ENCODE assay signal across 8 cellular contexts in genomic region chr7:42911482-42912447, GRCh38. TPM values are rescaled to one million over a fixed set of nuclear protein-coding genes. Genes with fewer than 3 reads are reported as not detected.
DNase-seq lines count a peak whose midpoint lies in the region; ATAC-seq and TF ChIP-seq lines count a peak whose summit lies in the region.

Gene C7orf25, minus strand, starts transcription at chr7:42912070. Its CDS starts 1,170 bp downstream, at chr7:42910900.

- H3K36me3 Mint-ChIP-seq in activated CD4-positive, alpha-beta T cell treated with anti-CD3 and anti-CD28 coated beads, Interleukin-2, amount 10 ng/mL, durations not matched to agents 24 days and 14 days (ENCODE audit: low read depth): peaks cover 48% of the 10 kb centered on the region

- ATAC-seq in GM19324 (IDR thresholded peaks at IDR 0.05; ENCODE audit: low FRiP score, unreplicated experiment): peak; percentile 92
- ATAC-seq in HG03460 (IDR thresholded peaks at IDR 0.05; ENCODE audit: unreplicated experiment): peak; percentile 91

- H3K4me3 Mint-ChIP-seq in activated CD4-positive, alpha-beta T cell treated with anti-CD3 and anti-CD28 coated beads, Interleukin-2, amount 10 ng/mL, durations not matched to agents 24 days and 14 days: peak within 1 kb of the TSS; percentile 97

- peak within 1 kb of the TSS; percentile 78 to 87 for H3K27ac ChIP-seq in coronary artery

- H3K27me3 Mint-ChIP-seq in activated CD4-positive, alpha-beta T cell treated with anti-CD3 and anti-CD28 coated beads, Interleukin-2, amount 10 ng/mL, durations not matched to agents 24 days and 14 days: no peaks in the 10 kb centered on the region

- intact Hi-C loops in activated CD4-positive, alpha-beta T cell treated with anti-CD3 and anti-CD28 coated beads, Interleukin-2, amount 10 ng/mL, durations not matched to agents 24 days and 14 days (cut with micrococcal nuclease): loop anchor here (1.0 kb wide), 3 partner anchors 21 to 42 kb away; partner anchors contain the start of genes MRPL32 and PSMA2

- peaks cover 7% of the 10 kb centered on the region for H3K9me3 Mint-ChIP-seq in activated CD4-positive, alpha-beta T cell treated with anti-CD3 and anti-CD28 coated beads, Interleukin-2, amount 10 ng/mL, durations not matched to agents 24 days and 14 days

- peaks cover 65% of the 10 kb centered on the region for H3K4me1 Mint-ChIP-seq in activated CD4-positive, alpha-beta T cell treated with anti-CD3 and anti-CD28 coated beads, Interleukin-2, amount 10 ng/mL, durations not matched to agents 24 days and 14 days

- no peak for TF ChIP-seq CTCF in BE2C (IDR thresholded peaks at IDR 0.05; ENCODE audit: low read depth, low read length)
- TF ChIP-seq CTCF in coronary artery (IDR thresholded peaks at IDR 0.05): no peak

- peaks cover 1% of the 10 kb centered on the region for H3K36me3 ChIP-seq in BE2C

- no peaks in the 10 kb centered on the region for H3K4me1 ChIP-seq in BE2C

- H3K4me3 ChIP-seq in BE2C (ENCODE audit: low read depth, low read length) (peak within 1 kb of the TSS; percentile 73), coronary artery (peak within 1 kb of the TSS; percentile 90)

- H3K27me3 ChIP-seq in BE2C: no peaks in the 10 kb centered on the region

- H3K9me3 ChIP-seq in BE2C: no peaks in the 10 kb centered on the region

- H3K27ac Mint-ChIP-seq in activated CD4-positive, alpha-beta T cell treated with anti-CD3 and anti-CD28 coated beads, Interleukin-2, amount 10 ng/mL, durations not matched to agents 24 days and 14 days: peak within 1 kb of the TSS; percentile 94

- DNase-seq in BE2C (peak; percentile 97), NCI-H524 treated with DMSO at 0.1 percent for 48 hours (lab: John Stamatoyannopoulos, UW) (peak; percentile 16), coronary artery (ENCODE audit: low spot score) (peak; percentile 98), left kidney (ENCODE audit: low read depth, low spot score) (peak; percentile 99)
- DNase-seq in activated CD4-positive, alpha-beta T cell treated with anti-CD3 and anti-CD28 coated beads, Interleukin-2, amount 10 ng/mL, durations not matched to agents 24 days and 14 days: peak; percentile 99
- peak; percentile 95 to 96 for DNase-seq in stimulated activated CD4-positive, alpha-beta T cell treated with anti-CD3 and anti-CD28 coated beads, Interleukin-2, amount 100 ng/mL, for 24 hours

RNA-seq across cellular contexts. Expression of gene C7orf25, which starts in this region (rescaled TPM):
- 2.0 TPM for polyA plus RNA-seq in BE2C (2012; ENCODE audit: insufficient read depth, insufficient read length, low read depth)
- total RNA-seq in activated CD4-positive, alpha-beta T cell treated with anti-CD3 and anti-CD28 coated beads, Interleukin-2, amount 10 ng/mL, durations not matched to agents 24 days and 14 days: 2.1 and 3.9 TPM in 2 replicates

Comparison
In these comparisons a context has a peak if more than half of its experiments do, and no peak if none do; other contexts are left out.
1. Peak in every context shown above with its lines: DNase-seq, ATAC-seq, H3K4me3 ChIP-seq and H3K27ac ChIP-seq.
2. DNase-seq: peak in every context shown above with its lines; median percentile 99 in activated CD4-positive, alpha-beta T cell treated with anti-CD3 and anti-CD28 coated beads, Interleukin-2, amount 10 ng/mL, durations not matched to agents 24 days and 14 days; 99 in left kidney; 98 in coronary artery; 97 in BE2C; 96 in stimulated activated CD4-positive, alpha-beta T cell treated with anti-CD3 and anti-CD28 coated beads, Interleukin-2, amount 100 ng/mL, for 24 hours; 16 in NCI-H524 treated with DMSO at 0.1 percent for 48 hours.